ENCODE assay signal across 11 cellular contexts in genomic region chr11:118887219-118887618, GRCh38. TPM values are rescaled to one million over a fixed set of nuclear protein-coding genes. Genes with fewer than 3 reads are reported as not detected.
DNase-seq lines count a peak whose midpoint lies in the region; ATAC-seq and TF ChIP-seq lines count a peak whose summit lies in the region.
"Had no signal": no experiment of that assay in that cellular context is flagged by ENCODE, and none has a peak within 500 bp of the region (broad histone marks: within the 10 kb centered on the region; RNA-seq: fewer than 3 reads in every experiment).

No MANE protein-coding gene starts in this region.

- no peaks in the 10 kb centered on the region for H3K36me3 Mint-ChIP-seq in T-helper 17 cell (ENCODE audit: low read depth)

- H3K4me1 ChIP-seq in heart right ventricle (peaks cover 13 to 38% (median 28%) of the 10 kb centered on the region in 9 donors), mesenchymal stem cell (ENCODE audit: control insufficient read depth, insufficient read depth, low read depth, low read length) (peaks cover 28% of the 10 kb centered on the region), tibial artery (peaks cover 6 to 87% (median 39%) of the 10 kb centered on the region in 4 donors)

- peak overlapping the region; percentile 67 for H2AK5ac ChIP-seq in mesenchymal stem cell (ENCODE audit: low read length, severe bottlenecking)

- peak overlapping the region; percentile 83 for H4K8ac ChIP-seq in mesenchymal stem cell (ENCODE audit: low read length)

- H3K18ac ChIP-seq in mesenchymal stem cell (ENCODE audit: low read depth in 1 of 2, low read length in 2 of 2): peak overlapping the region; percentile 40 to 56

- no peak overlapping the region for H3K27ac Mint-ChIP-seq in T-helper 17 cell

- no peak overlapping the region for H2AFZ ChIP-seq in mesenchymal stem cell (ENCODE audit: low read depth, low read length)

- H3K23ac ChIP-seq in mesenchymal stem cell (ENCODE audit: low read length in 2 of 2): no peak overlapping the region

- no peak overlapping the region for H2BK120ac ChIP-seq in mesenchymal stem cell (ENCODE audit: low read depth, low read length)

- DNase-seq in heart right ventricle (no peak), left ventricle myocardium superior (no peak), T-helper 17 cell (no peak), mesenchymal stem cell (no peak), tibial artery (no peak), erythroblast (lab: John Stamatoyannopoulos, UW) (no peak), amygdala (lab: John Stamatoyannopoulos, UW) (no peak), GM19238 (ENCODE audit: insufficient read length, low spot score) (no peak)
- DNase-seq: NCI-H2081; stimulated activated CD4-positive, alpha-beta T cell treated with anti-CD3 and anti-CD28 coated beads, Interleukin-4, amount 100 ng/mL, for 1 hour had no signal

- H4K91ac ChIP-seq in mesenchymal stem cell (ENCODE audit: low read length): peak overlapping the region; percentile 6

- peak overlapping the region in 7 of 10 donors; percentile 9 to 62 (median 48) for H3K27ac ChIP-seq in heart right ventricle
- H3K27ac ChIP-seq in mesenchymal stem cell (ENCODE audit: low read length, poor library complexity, severe bottlenecking): peak overlapping the region; percentile 75
- peak overlapping the region; percentile 92 to 94 for H3K27ac ChIP-seq in tibial artery

- H3K9ac ChIP-seq in mesenchymal stem cell (ENCODE audit: low read length): no peak overlapping the region

- TF ChIP-seq CTCF in heart right ventricle (IDR thresholded peaks at IDR 0.05) (no peak), tibial artery (IDR thresholded peaks at IDR 0.05) (no peak)

- H3K4ac ChIP-seq in mesenchymal stem cell (ENCODE audit: low read depth in 1 of 2, low read length in 2 of 2): peak overlapping the region; percentile 43 to 68

- intact Hi-C loops in heart right ventricle (cut with DNase I): no loop called here
- intact Hi-C loops in left ventricle myocardium superior (cut with micrococcal nuclease): no loop called here
- intact Hi-C loops in tibial artery (cut with DNase I; ENCODE audit: low total_unique reads): no loop called here

- peak overlapping the region; percentile 11 for H3K4me2 ChIP-seq in mesenchymal stem cell (ENCODE audit: low read length, poor library complexity, severe bottlenecking)

- H2BK15ac ChIP-seq in mesenchymal stem cell (ENCODE audit: low read depth, poor library complexity, severe bottlenecking): peak overlapping the region; percentile 73

- peak overlapping the region; percentile 77 for H2BK5ac ChIP-seq in mesenchymal stem cell (ENCODE audit: low read depth, low read length, poor library complexity, severe bottlenecking)

- no peak overlapping the region for H3K14ac ChIP-seq in mesenchymal stem cell (ENCODE audit: low read length in 2 of 2)

- peaks cover 58% of the 10 kb centered on the region for H3K4me1 Mint-ChIP-seq in T-helper 17 cell

- H3K9me3 ChIP-seq in heart right ventricle (no peaks in the 10 kb centered on the region), T-helper 17 cell (ENCODE audit: control insufficient read depth, low read length, poor library complexity, severe bottlenecking) (no peaks in the 10 kb centered on the region), mesenchymal stem cell (ENCODE audit: control insufficient read depth, low read length) (no peaks in the 10 kb centered on the region), tibial artery (no peaks in the 10 kb centered on the region)

- no peaks in the 10 kb centered on the region for H3K27me3 Mint-ChIP-seq in T-helper 17 cell

- peak overlapping the region; percentile 38 to 89 for H2BK12ac ChIP-seq in mesenchymal stem cell (ENCODE audit: low read length in 2 of 2)

- ATAC-seq in heart right ventricle: peak in 2 of 8 donors; percentile 4 to 14
- ATAC-seq in left ventricle myocardium superior: no peak
- no peak for ATAC-seq in T-helper 17 cell

- H3K36me3 ChIP-seq in heart right ventricle (no peaks in the 10 kb centered on the region), mesenchymal stem cell (ENCODE audit: control insufficient read depth in 1 of 2, insufficient read depth in 2 of 2, low read depth in 1 of 2, low read length in 2 of 2) (no peaks in the 10 kb centered on the region), tibial artery (no peaks in the 10 kb centered on the region)

- H3K4me3 Mint-ChIP-seq in T-helper 17 cell: peak overlapping the region; percentile 83

- H3K4me3 ChIP-seq in heart right ventricle (no peak overlapping the region), mesenchymal stem cell (ENCODE audit: insufficient read depth in 1 of 2, low read depth in 1 of 2, low read length in 2 of 2) (peak overlapping the region in 1 of 2 experiments; percentile 8), tibial artery (peak overlapping the region; percentile 43 to 50)

- TF ChIP-seq POLR2A in erythroblast (IDR thresholded peaks at IDR 0.05; ENCODE audit: low read length): no peak

- WGBS in heart right ventricle, 2 donors: 75 to 82% methylated on average over 5 of the region's 5 CpGs
- 87% methylated on average over 4 of the region's 5 CpGs for WGBS in mesenchymal stem cell

- H3K27me3 ChIP-seq in heart right ventricle: no peaks in the 10 kb centered on the region
- H3K27me3 ChIP-seq in mesenchymal stem cell (ENCODE audit: control insufficient read depth in 1 of 2, insufficient read depth in 1 of 2, low read length in 2 of 2): no peaks in the 10 kb centered on the region
- H3K27me3 ChIP-seq in tibial artery: no peaks in the 10 kb centered on the region

- no peaks in the 10 kb centered on the region for H3K79me1 ChIP-seq in mesenchymal stem cell (replicated peaks; ENCODE audit: low read length, poor library complexity, severe bottlenecking)

RNA-seq across cellular contexts. Expression of gene CXCR5, which starts 3.5 kb away (rescaled TPM):
- total RNA-seq in heart right ventricle (under 1 TPM in 1 of 10 donors, not detected in 9; 0.16 TPM), left ventricle myocardium superior (not detected), T-helper 17 cell (10 to 100 TPM; 11.1 to 15.0 TPM)
- under 1 TPM; 0.22 to 0.58 TPM for polyA plus RNA-seq in heart right ventricle
- polyA plus RNA-seq in mesenchymal stem cell (2013, experiment 1 of 2): 0.01 TPM
- 0.01 TPM for polyA plus RNA-seq in mesenchymal stem cell (2013, experiment 2 of 2)
- polyA plus RNA-seq: BJ had no signal

RNA-seq across cellular contexts. Expression of gene BCL9L, which starts 38.5 kb away (rescaled TPM):
- 10 to 100 TPM; 29.4 to 57.7 (median 40.8) TPM for total RNA-seq in heart right ventricle
- polyA plus RNA-seq in heart right ventricle: 10 to 100 TPM; 24.0 to 24.2 TPM
- total RNA-seq in left ventricle myocardium superior: 44.7 TPM
- total RNA-seq in T-helper 17 cell: 100 to 1,000 TPM; 186 to 204 TPM
- polyA plus RNA-seq in mesenchymal stem cell (2013, experiment 1 of 2): 121 TPM
- 115 TPM for polyA plus RNA-seq in mesenchymal stem cell (2013, experiment 2 of 2)

Comparison
In these comparisons a context has a peak if more than half of its experiments do, and no peak if none do; other contexts are left out.
1. H3K4me3 ChIP-seq: peak in tibial artery (2 of 2); none in heart right ventricle (0 of 10).
2. RNA of gene CXCR5, which starts 3.5 kb away (total RNA-seq): 11.1 to 15.0 TPM in T-helper 17 cell; 0.16 TPM in heart right ventricle and not detected in left ventricle myocardium superior (single experiment); every median in the first group is over 10 times any median in the second.
3. Peak in every context shown above with its lines, with median percentiles within 50 percentile points of each other: H3K27ac ChIP-seq.